In genomic region chr17:8209909-8210760, GRCh38 we compare ENCODE assay signal across 8 cellular contexts. TPM values are rescaled to one million over a fixed set of nuclear protein-coding genes. Genes with fewer than 3 reads are reported as not detected.
A peak's percentile ranks its signal among the peaks of the same experiment; 100 is the strongest.
DNase-seq lines count a peak whose midpoint lies in the region; ATAC-seq and TF ChIP-seq lines count a peak whose summit lies in the region.

AURKB (minus strand) TSS chr17:8210575; CDS start chr17:8210224, 351 bp downstream.

- TF ChIP-seq CTCF in C4-2B (conservative IDR thresholded peaks at IDR 0.05), result no peak
- TF ChIP-seq CTCF in lower lobe of right lung (IDR thresholded peaks at IDR 0.05), result no peak

- H3K4me3 ChIP-seq in lower lobe of right lung, result peak within 1 kb of the TSS; percentile 72

- H3K27me3 ChIP-seq in lower lobe of right lung (ENCODE audit: low read depth), result no peaks in the 10 kb centered on the region

- H3K4me1 ChIP-seq in lower lobe of right lung, result peaks cover 15% of the 10 kb centered on the region

- peak; percentile 82 for ATAC-seq in GM19372 (IDR thresholded peaks at IDR 0.05; ENCODE audit: low read depth, unreplicated experiment)
- ATAC-seq in HG03521 (IDR thresholded peaks at IDR 0.05; ENCODE audit: unreplicated experiment), result peak; percentile 83
- peak; percentile 96 to 99 for ATAC-seq in lower lobe of right lung

- no peaks in the 10 kb centered on the region for H3K9me3 ChIP-seq in lower lobe of right lung

- peak within 1 kb of the TSS; percentile 82 for H3K27ac ChIP-seq in C4-2B
- H3K27ac ChIP-seq in lower lobe of right lung, result peak within 1 kb of the TSS; percentile 84

- intact Hi-C loops in lower lobe of right lung (cut with DNase I), result no loop called here

- peak; percentile 78 for DNase-seq in NCI-H774 (lab: John Stamatoyannopoulos, UW)
- peak; percentile 92 to 96 for DNase-seq in activated CD4-positive, alpha-beta T cell treated with anti-CD3 and anti-CD28 coated beads, Interleukin-2, amount 50 U/mL, for 48 hours
- peak; percentile 98 for DNase-seq in ecto neural progenitor cell (ENCODE audit: low spot score)
- peak; percentile 94 for DNase-seq in lower lobe of right lung
- peak; percentile 72 to 81 (median 76) for DNase-seq in stimulated activated CD4-positive, alpha-beta T cell treated with anti-CD3 and anti-CD28 coated beads, TNF-alpha, amount 100 ng/mL, for 1 hour (ENCODE audit: low read depth in 3 of 3, low spot score in 1 of 3)

- no peaks in the 10 kb centered on the region for H3K36me3 ChIP-seq in lower lobe of right lung

RNA-seq across cellular contexts. Expression of gene AURKB, which starts in this region (rescaled TPM):
- 2.2 TPM for total RNA-seq in lower lobe of right lung

Comparison
In these comparisons a context has a peak if more than half of its experiments do, and no peak if none do; other contexts are left out.
1. Peak in every context shown above with its lines: DNase-seq, ATAC-seq, H3K4me3 ChIP-seq and H3K27ac ChIP-seq.